3 cellular contexts compared by ENCODE assay signal in the genomic region with DNA sequence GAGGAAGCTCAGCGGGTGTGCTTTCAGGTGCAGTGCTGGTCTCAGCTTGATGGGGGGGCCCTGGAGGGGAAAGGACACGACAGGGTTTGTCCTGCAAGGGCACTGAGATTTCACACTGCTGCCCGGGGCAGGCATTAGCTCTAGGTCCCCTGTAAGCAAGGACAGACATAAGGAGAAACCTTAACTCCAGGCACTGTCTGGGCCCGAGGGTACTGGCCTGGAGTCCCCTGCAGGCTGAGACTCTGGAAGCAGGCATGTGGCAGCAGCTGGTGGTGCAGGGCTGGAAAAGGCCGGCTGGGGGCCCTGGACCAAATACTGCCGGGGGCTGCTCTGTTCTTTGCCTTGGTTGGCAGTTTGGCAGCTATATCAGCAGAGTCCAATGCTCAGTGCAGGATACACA.
TF ChIP-seq lines count a peak whose summit lies in the region.

No MANE protein-coding gene starts in this region.

TF ChIP-seq in SK-N-SH, 30 proteins besides CTCF, POLR2A, EP300 and RAD21 (continues in another document):
- TF ChIP-seq, protein P1, sequence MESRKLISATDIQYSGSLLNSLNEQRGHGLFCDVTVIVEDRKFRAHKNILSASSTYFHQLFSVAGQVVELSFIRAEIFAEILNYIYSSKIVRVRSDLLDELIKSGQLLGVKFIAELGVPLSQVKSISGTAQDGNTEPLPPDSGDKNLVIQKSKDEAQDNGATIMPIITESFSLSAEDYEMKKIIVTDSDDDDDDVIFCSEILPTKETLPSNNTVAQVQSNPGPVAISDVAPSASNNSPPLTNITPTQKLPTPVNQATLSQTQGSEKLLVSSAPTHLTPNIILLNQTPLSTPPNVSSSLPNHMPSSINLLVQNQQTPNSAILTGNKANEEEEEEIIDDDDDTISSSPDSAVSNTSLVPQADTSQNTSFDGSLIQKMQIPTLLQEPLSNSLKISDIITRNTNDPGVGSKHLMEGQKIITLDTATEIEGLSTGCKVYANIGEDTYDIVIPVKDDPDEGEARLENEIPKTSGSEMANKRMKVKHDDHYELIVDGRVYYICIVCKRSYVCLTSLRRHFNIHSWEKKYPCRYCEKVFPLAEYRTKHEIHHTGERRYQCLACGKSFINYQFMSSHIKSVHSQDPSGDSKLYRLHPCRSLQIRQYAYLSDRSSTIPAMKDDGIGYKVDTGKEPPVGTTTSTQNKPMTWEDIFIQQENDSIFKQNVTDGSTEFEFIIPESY (IDR thresholded peaks at IDR 0.05; ENCODE audit: borderline replicate concordance, low read depth) = no peak
- TF ChIP-seq POLR2AphosphoS5 (IDR thresholded peaks at IDR 0.05; ENCODE audit: low read depth, low read length) (no peak), MEF2A (IDR thresholded peaks at IDR 0.05; ENCODE audit: borderline replicate concordance, low read depth) (no peak), SMC3 (IDR thresholded peaks at IDR 0.05; ENCODE audit: low read depth, low read length) (no peak), TEAD4 (IDR thresholded peaks at IDR 0.05; ENCODE audit: borderline replicate concordance, insufficient read depth) (no peak), NFIC (IDR thresholded peaks at IDR 0.05; ENCODE audit: borderline replicate concordance) (no peak), TAF1 (IDR thresholded peaks at IDR 0.05; ENCODE audit: borderline replicate concordance, low read depth, low read length) (no peak), TCF12 (IDR thresholded peaks at IDR 0.05) (no peak), CHD2 (IDR thresholded peaks at IDR 0.05; ENCODE audit: low read length, partially characterized antibody) (no peak), JUND (IDR thresholded peaks at IDR 0.05) (no peak)
- TF ChIP-seq, protein P2, sequence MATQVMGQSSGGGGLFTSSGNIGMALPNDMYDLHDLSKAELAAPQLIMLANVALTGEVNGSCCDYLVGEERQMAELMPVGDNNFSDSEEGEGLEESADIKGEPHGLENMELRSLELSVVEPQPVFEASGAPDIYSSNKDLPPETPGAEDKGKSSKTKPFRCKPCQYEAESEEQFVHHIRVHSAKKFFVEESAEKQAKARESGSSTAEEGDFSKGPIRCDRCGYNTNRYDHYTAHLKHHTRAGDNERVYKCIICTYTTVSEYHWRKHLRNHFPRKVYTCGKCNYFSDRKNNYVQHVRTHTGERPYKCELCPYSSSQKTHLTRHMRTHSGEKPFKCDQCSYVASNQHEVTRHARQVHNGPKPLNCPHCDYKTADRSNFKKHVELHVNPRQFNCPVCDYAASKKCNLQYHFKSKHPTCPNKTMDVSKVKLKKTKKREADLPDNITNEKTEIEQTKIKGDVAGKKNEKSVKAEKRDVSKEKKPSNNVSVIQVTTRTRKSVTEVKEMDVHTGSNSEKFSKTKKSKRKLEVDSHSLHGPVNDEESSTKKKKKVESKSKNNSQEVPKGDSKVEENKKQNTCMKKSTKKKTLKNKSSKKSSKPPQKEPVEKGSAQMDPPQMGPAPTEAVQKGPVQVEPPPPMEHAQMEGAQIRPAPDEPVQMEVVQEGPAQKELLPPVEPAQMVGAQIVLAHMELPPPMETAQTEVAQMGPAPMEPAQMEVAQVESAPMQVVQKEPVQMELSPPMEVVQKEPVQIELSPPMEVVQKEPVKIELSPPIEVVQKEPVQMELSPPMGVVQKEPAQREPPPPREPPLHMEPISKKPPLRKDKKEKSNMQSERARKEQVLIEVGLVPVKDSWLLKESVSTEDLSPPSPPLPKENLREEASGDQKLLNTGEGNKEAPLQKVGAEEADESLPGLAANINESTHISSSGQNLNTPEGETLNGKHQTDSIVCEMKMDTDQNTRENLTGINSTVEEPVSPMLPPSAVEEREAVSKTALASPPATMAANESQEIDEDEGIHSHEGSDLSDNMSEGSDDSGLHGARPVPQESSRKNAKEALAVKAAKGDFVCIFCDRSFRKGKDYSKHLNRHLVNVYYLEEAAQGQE (IDR thresholded peaks at IDR 0.05; ENCODE audit: low read depth, low read length) = no peak
- TF ChIP-seq, protein P3, sequence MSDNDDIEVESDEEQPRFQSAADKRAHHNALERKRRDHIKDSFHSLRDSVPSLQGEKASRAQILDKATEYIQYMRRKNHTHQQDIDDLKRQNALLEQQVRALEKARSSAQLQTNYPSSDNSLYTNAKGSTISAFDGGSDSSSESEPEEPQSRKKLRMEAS (IDR thresholded peaks at IDR 0.05; ENCODE audit: low read depth) = no peak

TF ChIP-seq in SK-N-SH treated with all-trans-retinoic acid at 6 μM for 48 hours, 23 proteins besides CTCF, POLR2A, EP300 and RAD21:
- TF ChIP-seq PPARA (CRISPR knock-in tag; IDR thresholded peaks at IDR 0.05; ENCODE audit: borderline replicate concordance) = no peak
- TF ChIP-seq ARNTL (CRISPR knock-in tag; IDR thresholded peaks at IDR 0.05; ENCODE audit: borderline replicate concordance, low read depth) = no peak
- TF ChIP-seq ZNF565 (CRISPR knock-in tag; conservative IDR thresholded peaks at IDR 0.05; ENCODE audit: low read depth) = no peak
- TF ChIP-seq ZC3H10 (CRISPR knock-in tag; IDR thresholded peaks at IDR 0.05) = no peak
- no peak for TF ChIP-seq OSR1 (CRISPR knock-in tag; IDR thresholded peaks at IDR 0.05)
- TF ChIP-seq ZFP30 (CRISPR knock-in tag; IDR thresholded peaks at IDR 0.05) = no peak
- TF ChIP-seq ISL1 (CRISPR knock-in tag; IDR thresholded peaks at IDR 0.05) = no peak
- TF ChIP-seq CSDC2 (CRISPR knock-in tag; IDR thresholded peaks at IDR 0.05) = no peak
- no peak for TF ChIP-seq GLIS3 (CRISPR knock-in tag; IDR thresholded peaks at IDR 0.05)
- TF ChIP-seq, protein P4, sequence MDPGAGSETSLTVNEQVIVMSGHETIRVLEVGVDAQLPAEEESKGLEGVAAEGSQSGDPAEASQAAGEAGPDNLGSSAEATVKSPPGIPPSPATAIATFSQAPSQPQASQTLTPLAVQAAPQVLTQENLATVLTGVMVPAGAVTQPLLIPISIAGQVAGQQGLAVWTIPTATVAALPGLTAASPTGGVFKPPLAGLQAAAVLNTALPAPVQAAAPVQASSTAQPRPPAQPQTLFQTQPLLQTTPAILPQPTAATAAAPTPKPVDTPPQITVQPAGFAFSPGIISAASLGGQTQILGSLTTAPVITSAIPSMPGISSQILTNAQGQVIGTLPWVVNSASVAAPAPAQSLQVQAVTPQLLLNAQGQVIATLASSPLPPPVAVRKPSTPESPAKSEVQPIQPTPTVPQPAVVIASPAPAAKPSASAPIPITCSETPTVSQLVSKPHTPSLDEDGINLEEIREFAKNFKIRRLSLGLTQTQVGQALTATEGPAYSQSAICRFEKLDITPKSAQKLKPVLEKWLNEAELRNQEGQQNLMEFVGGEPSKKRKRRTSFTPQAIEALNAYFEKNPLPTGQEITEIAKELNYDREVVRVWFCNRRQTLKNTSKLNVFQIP (CRISPR knock-in tag; IDR thresholded peaks at IDR 0.05; ENCODE audit: borderline replicate concordance, low read depth) = no peak
- no peak for TF ChIP-seq ESRRG (CRISPR knock-in tag; IDR thresholded peaks at IDR 0.05)
- TF ChIP-seq, protein P5, sequence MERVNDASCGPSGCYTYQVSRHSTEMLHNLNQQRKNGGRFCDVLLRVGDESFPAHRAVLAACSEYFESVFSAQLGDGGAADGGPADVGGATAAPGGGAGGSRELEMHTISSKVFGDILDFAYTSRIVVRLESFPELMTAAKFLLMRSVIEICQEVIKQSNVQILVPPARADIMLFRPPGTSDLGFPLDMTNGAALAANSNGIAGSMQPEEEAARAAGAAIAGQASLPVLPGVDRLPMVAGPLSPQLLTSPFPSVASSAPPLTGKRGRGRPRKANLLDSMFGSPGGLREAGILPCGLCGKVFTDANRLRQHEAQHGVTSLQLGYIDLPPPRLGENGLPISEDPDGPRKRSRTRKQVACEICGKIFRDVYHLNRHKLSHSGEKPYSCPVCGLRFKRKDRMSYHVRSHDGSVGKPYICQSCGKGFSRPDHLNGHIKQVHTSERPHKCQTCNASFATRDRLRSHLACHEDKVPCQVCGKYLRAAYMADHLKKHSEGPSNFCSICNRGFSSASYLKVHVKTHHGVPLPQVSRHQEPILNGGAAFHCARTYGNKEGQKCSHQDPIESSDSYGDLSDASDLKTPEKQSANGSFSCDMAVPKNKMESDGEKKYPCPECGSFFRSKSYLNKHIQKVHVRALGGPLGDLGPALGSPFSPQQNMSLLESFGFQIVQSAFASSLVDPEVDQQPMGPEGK (CRISPR knock-in tag; IDR thresholded peaks at IDR 0.05; ENCODE audit: borderline replicate concordance) = no peak
- TF ChIP-seq, protein P6, sequence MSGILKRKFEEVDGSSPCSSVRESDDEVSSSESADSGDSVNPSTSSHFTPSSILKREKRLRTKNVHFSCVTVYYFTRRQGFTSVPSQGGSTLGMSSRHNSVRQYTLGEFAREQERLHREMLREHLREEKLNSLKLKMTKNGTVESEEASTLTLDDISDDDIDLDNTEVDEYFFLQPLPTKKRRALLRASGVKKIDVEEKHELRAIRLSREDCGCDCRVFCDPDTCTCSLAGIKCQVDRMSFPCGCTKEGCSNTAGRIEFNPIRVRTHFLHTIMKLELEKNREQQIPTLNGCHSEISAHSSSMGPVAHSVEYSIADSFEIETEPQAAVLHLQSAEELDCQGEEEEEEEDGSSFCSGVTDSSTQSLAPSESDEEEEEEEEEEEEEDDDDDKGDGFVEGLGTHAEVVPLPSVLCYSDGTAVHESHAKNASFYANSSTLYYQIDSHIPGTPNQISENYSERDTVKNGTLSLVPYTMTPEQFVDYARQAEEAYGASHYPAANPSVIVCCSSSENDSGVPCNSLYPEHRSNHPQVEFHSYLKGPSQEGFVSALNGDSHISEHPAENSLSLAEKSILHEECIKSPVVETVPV (CRISPR knock-in tag; IDR thresholded peaks at IDR 0.05) = no peak
- TF ChIP-seq ZFP3 (CRISPR knock-in tag; IDR thresholded peaks at IDR 0.05) = no peak

TF ChIP-seq in K562, 482 proteins besides CTCF, POLR2A, EP300 and RAD21 (continues in another document):
- no peak for TF ChIP-seq BRF1 (IDR thresholded peaks at IDR 0.05; ENCODE audit: borderline replicate concordance, extremely low read depth, insufficient read length)
- TF ChIP-seq TRIM28 (IDR thresholded peaks at IDR 0.05) = no peak
- TF ChIP-seq SPI1 (IDR thresholded peaks at IDR 0.05; ENCODE audit: borderline replicate concordance, low read depth, low read length) = no peak
- TF ChIP-seq, protein P7, sequence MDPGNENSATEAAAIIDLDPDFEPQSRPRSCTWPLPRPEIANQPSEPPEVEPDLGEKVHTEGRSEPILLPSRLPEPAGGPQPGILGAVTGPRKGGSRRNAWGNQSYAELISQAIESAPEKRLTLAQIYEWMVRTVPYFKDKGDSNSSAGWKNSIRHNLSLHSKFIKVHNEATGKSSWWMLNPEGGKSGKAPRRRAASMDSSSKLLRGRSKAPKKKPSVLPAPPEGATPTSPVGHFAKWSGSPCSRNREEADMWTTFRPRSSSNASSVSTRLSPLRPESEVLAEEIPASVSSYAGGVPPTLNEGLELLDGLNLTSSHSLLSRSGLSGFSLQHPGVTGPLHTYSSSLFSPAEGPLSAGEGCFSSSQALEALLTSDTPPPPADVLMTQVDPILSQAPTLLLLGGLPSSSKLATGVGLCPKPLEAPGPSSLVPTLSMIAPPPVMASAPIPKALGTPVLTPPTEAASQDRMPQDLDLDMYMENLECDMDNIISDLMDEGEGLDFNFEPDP (CRISPR knock-in tag; IDR thresholded peaks at IDR 0.05) = no peak
- TF ChIP-seq SLC30A9 (CRISPR knock-in tag; IDR thresholded peaks at IDR 0.05) = no peak
- no peak for TF ChIP-seq COPS2 (conservative IDR thresholded peaks at IDR 0.05)
- no peak for TF ChIP-seq POU5F1 (IDR thresholded peaks at IDR 0.05; ENCODE audit: borderline replicate concordance, low read depth, low read length, partially characterized antibody)
- TF ChIP-seq NCOR1 (IDR thresholded peaks at IDR 0.05) = no peak
- no peak for TF ChIP-seq ZC3H8 (IDR thresholded peaks at IDR 0.05)
- TF ChIP-seq, protein P8, sequence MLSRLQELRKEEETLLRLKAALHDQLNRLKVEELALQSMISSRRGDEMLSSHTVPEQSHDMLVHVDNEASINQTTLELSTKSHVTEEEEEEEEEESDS (CRISPR knock-in tag; IDR thresholded peaks at IDR 0.05) = no peak
- TF ChIP-seq, protein P1 (CRISPR knock-in tag; IDR thresholded peaks at IDR 0.05) = no peak
- TF ChIP-seq, protein P9, sequence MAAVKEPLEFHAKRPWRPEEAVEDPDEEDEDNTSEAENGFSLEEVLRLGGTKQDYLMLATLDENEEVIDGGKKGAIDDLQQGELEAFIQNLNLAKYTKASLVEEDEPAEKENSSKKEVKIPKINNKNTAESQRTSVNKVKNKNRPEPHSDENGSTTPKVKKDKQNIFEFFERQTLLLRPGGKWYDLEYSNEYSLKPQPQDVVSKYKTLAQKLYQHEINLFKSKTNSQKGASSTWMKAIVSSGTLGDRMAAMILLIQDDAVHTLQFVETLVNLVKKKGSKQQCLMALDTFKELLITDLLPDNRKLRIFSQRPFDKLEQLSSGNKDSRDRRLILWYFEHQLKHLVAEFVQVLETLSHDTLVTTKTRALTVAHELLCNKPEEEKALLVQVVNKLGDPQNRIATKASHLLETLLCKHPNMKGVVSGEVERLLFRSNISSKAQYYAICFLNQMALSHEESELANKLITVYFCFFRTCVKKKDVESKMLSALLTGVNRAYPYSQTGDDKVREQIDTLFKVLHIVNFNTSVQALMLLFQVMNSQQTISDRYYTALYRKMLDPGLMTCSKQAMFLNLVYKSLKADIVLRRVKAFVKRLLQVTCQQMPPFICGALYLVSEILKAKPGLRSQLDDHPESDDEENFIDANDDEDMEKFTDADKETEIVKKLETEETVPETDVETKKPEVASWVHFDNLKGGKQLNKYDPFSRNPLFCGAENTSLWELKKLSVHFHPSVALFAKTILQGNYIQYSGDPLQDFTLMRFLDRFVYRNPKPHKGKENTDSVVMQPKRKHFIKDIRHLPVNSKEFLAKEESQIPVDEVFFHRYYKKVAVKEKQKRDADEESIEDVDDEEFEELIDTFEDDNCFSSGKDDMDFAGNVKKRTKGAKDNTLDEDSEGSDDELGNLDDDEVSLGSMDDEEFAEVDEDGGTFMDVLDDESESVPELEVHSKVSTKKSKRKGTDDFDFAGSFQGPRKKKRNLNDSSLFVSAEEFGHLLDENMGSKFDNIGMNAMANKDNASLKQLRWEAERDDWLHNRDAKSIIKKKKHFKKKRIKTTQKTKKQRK (IDR thresholded peaks at IDR 0.05; ENCODE audit: borderline replicate concordance, low read depth, low read length) = no peak
- no peak for TF ChIP-seq ZNF41 (CRISPR knock-in tag; conservative IDR thresholded peaks at IDR 0.05)
- no peak for TF ChIP-seq MTF1 (CRISPR knock-in tag; IDR thresholded peaks at IDR 0.05; ENCODE audit: borderline replicate concordance)
- TF ChIP-seq, protein P10, sequence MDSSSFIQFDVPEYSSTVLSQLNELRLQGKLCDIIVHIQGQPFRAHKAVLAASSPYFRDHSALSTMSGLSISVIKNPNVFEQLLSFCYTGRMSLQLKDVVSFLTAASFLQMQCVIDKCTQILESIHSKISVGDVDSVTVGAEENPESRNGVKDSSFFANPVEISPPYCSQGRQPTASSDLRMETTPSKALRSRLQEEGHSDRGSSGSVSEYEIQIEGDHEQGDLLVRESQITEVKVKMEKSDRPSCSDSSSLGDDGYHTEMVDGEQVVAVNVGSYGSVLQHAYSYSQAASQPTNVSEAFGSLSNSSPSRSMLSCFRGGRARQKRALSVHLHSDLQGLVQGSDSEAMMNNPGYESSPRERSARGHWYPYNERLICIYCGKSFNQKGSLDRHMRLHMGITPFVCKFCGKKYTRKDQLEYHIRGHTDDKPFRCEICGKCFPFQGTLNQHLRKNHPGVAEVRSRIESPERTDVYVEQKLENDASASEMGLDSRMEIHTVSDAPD (CRISPR knock-in tag; IDR thresholded peaks at IDR 0.05) = no peak
- TF ChIP-seq CXXC5 (CRISPR knock-in tag; IDR thresholded peaks at IDR 0.05) = no peak
